In the genomic region with DNA sequence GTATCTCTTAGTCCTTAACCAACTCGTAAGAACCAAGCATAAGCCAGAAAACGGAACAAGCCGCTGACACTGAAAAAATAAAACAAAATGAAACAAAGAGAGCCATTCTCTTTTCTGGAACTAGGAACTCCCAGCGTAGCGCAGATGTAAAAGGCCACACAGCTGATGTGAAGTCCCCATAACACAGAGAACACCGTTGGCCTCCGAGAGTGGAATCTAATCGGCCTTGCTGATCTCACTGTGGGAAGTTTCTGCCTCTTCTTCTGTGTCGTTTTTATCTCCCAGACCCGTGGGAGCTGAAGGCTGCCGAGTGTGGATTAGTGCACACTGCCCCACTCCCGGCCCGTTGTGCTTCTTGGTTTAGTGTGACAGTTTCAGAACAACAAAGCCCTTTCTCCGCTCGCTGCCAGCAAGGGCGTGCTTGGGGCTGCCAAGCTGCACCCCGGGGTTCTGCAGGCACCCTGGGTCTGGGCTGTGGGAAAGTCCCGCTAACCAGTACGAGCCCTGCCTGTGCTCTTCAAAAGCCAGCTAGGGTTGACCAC, we compare ENCODE assay signal across 12 cellular contexts. TPM values are rescaled to one million over a fixed set of nuclear protein-coding genes. Genes with fewer than 3 reads are reported as not detected.
A peak's percentile ranks its signal among the peaks of the same experiment; 100 is the strongest.
DNase-seq lines count a peak whose midpoint lies in the region; TF ChIP-seq lines count a peak whose summit lies in the region.
"Had no signal": no experiment of that assay in that cellular context is flagged by ENCODE, and none has a peak within 500 bp of the region (broad histone marks: within the 10 kb centered on the region; RNA-seq: fewer than 3 reads in every experiment).

No MANE protein-coding gene starts in this region.

- BruUV-seq in A673 (replicated peaks; lab: Mats Ljungman, UMichigan), result no TSS peak

- peak overlapping the region; percentile 32 for H3K4me2 ChIP-seq in BLaER1

- intact Hi-C loops in A673 (cut with micrococcal nuclease; ENCODE audit: unreplicated experiment), result no loop called here

- H3K27ac ChIP-seq in BLaER1 (no peak overlapping the region), neutrophil (peak overlapping the region; percentile 23), A673 (ENCODE audit: low read depth, low read length, poor library complexity, severe bottlenecking) (no peak overlapping the region)
- H3K27ac ChIP-seq: WERI-Rb-1 had no signal

- H3K27me3 ChIP-seq in BLaER1 (no peaks in the 10 kb centered on the region), neutrophil (no peaks in the 10 kb centered on the region), A673 (replicated peaks; ENCODE audit: insufficient read depth, low read depth, low read length, poor library complexity) (no peaks in the 10 kb centered on the region)

- TF ChIP-seq CTCF in neutrophil (IDR thresholded peaks at IDR 0.05) (no peak), A673 (conservative IDR thresholded peaks at IDR 0.05; ENCODE audit: low read depth, low read length) (no peak)

- DNase-seq in NOMO-1 treated with DMSO at 0.1 percent for 48 hours (lab: John Stamatoyannopoulos, UW; ENCODE audit: unreplicated experiment), result peak; percentile 49
- DNase-seq in foreskin melanocyte, result peak; percentile 40
- DNase-seq in H4 (ENCODE audit: low spot score), result no peak
- DNase-seq in NCI-H2196 (lab: John Stamatoyannopoulos, UW; ENCODE audit: unreplicated experiment), result no peak
- DNase-seq in NCI-H510A (lab: John Stamatoyannopoulos, UW), result no peak
- no peak for DNase-seq in A673 (ENCODE audit: low spot score)
- DNase-seq: mucosa of descending colon, NCI-H1694 treated with DMSO at 0.1 percent for 48 hours, WERI-Rb-1 had no signal

- H3K4me3 ChIP-seq in BLaER1, result no peak overlapping the region
- no peak overlapping the region for H3K4me3 ChIP-seq in neutrophil (ENCODE audit: low read depth in 1 of 2, low read length in 1 of 2)
- no peak overlapping the region for H3K4me3 ChIP-seq in A673 (ENCODE audit: low read depth, low read length, poor library complexity, severe bottlenecking)
- H3K4me3 ChIP-seq: mucosa of descending colon had no signal

- peaks cover 4% of the 10 kb centered on the region; the same call in 1 of the 2 replicates for H4K20me1 ChIP-seq in BLaER1

- CTCF ChIA-PET in A673 (lab: Charles Lee), result no interaction called here

- peaks cover 28% of the 10 kb centered on the region for H3K4me1 ChIP-seq in BLaER1
- H3K4me1 ChIP-seq in neutrophil (ENCODE audit: control insufficient read depth in 1 of 2, insufficient read depth in 1 of 2, low read depth in 1 of 2, low read length in 1 of 2), result peaks cover 0 to 9% of the 10 kb centered on the region in 2 experiments
- no peaks in the 10 kb centered on the region for H3K4me1 ChIP-seq in A673 (ENCODE audit: insufficient read depth, low read length, poor library complexity, severe bottlenecking)

- no peak overlapping the region for H3K9ac ChIP-seq in BLaER1

- POLR2A ChIA-PET in A673 (lab: Charles Lee; ENCODE audit: low non-redundant PET), result no interaction called here

- H3K36me3 ChIP-seq in BLaER1 (peaks cover 40% of the 10 kb centered on the region), neutrophil (no peaks in the 10 kb centered on the region), A673 (ENCODE audit: insufficient read depth, low read length, poor library complexity, severe bottlenecking) (no peaks in the 10 kb centered on the region)

- H3K9me3 ChIP-seq in BLaER1 (no peaks in the 10 kb centered on the region), neutrophil (no peaks in the 10 kb centered on the region), A673 (ENCODE audit: low read depth, low read length, poor library complexity, severe bottlenecking) (no peaks in the 10 kb centered on the region)
- H3K9me3 ChIP-seq: mucosa of descending colon had no signal

RNA-seq across cellular contexts. Expression of gene TTYH2, which starts 21.7 kb away (rescaled TPM):
- 3.0 and 9.3 TPM in 2 replicates for total RNA-seq in H4 (2014; rRNA removed; shearing (Covaris generic))
- 13.7 and 15.4 TPM in 2 replicates for total RNA-seq in A673 (2021)

RNA-seq across cellular contexts. Expression of gene RPL38, which starts 31.6 kb away (rescaled TPM):
- 583 and 762 TPM in 2 replicates for total RNA-seq in H4 (2014; rRNA removed; shearing (Covaris generic))
- total RNA-seq in A673 (2021), result 936 and 996 TPM in 2 replicates

RNA-seq across cellular contexts. Expression of gene DNAI2, which starts 38.9 kb away (rescaled TPM):
- not detected in 2 replicates for total RNA-seq in H4 (2014; rRNA removed; shearing (Covaris generic))
- not detected in 2 replicates for total RNA-seq in A673 (2021)
- total RNA-seq: G401, mucosa of descending colon had no signal

Comparison
In these comparisons a context has a peak if more than half of its experiments do, and no peak if none do; other contexts are left out.
1. DNase-seq: peak in NOMO-1 treated with DMSO at 0.1 percent for 48 hours (single experiment) and foreskin melanocyte (single experiment); none in H4 (single experiment), NCI-H2196 (single experiment), NCI-H510A (single experiment) and A673 (single experiment).